Comparison of ENCODE assay signal across 14 cellular contexts in genomic region chr4:1021386-1022050, GRCh38. TPM values are rescaled to one million over a fixed set of nuclear protein-coding genes. Genes with fewer than 3 reads are reported as not detected.
A peak's percentile ranks its signal among the peaks of the same experiment; 100 is the strongest.
DNase-seq lines count a peak whose midpoint lies in the region; ATAC-seq, FAIRE-seq and TF ChIP-seq lines count a peak whose summit lies in the region.
"Had no signal": no experiment of that assay in that cellular context is flagged by ENCODE, and none has a peak within 500 bp of the region (broad histone marks: within the 10 kb centered on the region; RNA-seq: fewer than 3 reads in every experiment).

No MANE protein-coding gene starts in this region.

- no peaks in the 10 kb centered on the region for H3K9me3 ChIP-seq in SJCRH30 (replicated peaks)
- H3K9me3 ChIP-seq: prostate gland had no signal

- no peaks in the 10 kb centered on the region for H3K27me3 Mint-ChIP-seq in natural killer cell (ENCODE audit: low read depth in 2 of 2)
- H3K27me3 Mint-ChIP-seq: central memory CD8-positive, alpha-beta T cell had no signal

- H3K9me3 Mint-ChIP-seq in natural killer cell = no peaks in the 10 kb centered on the region
- H3K9me3 Mint-ChIP-seq: activated T-cell treated with anti-CD3 and anti-CD28 coated beads, Interleukin-2, amount 50 U/mL, for 72 hours; central memory CD8-positive, alpha-beta T cell had no signal

- peak; percentile 92 for DNase-seq in GM13977 (ENCODE audit: low spot score)
- DNase-seq in SJCRH30 = peak; percentile 62 to 72
- DNase-seq in activated naive CD4-positive, alpha-beta T cell treated with anti-CD3 and anti-CD28 coated beads, Interleukin-2, amount 50 U/mL, for 16 hours = no peak
- DNase-seq in posterior vena cava (ENCODE audit: low spot score) = no peak
- no peak for DNase-seq in natural killer cell
- no peak for DNase-seq in RCC 7860 (ENCODE audit: low spot score)
- DNase-seq: activated T-cell treated with anti-CD3 and anti-CD28 coated beads, Interleukin-2, amount 50 U/mL, for 72 hours; AML-193; left ventricle myocardium superior; NCI-H1694 treated with DMSO at 0.1 percent for 48 hours had no signal

- ATAC-seq in GM19468 (IDR thresholded peaks at IDR 0.05; ENCODE audit: extremely low read depth, unreplicated experiment) (peak; percentile 50), HG02981 (IDR thresholded peaks at IDR 0.05; ENCODE audit: unreplicated experiment) (peak; percentile 83), natural killer cell (no peak)
- ATAC-seq: activated T-cell treated with anti-CD3 and anti-CD28 coated beads, Interleukin-2, amount 50 U/mL, for 72 hours; left ventricle myocardium superior had no signal

- H3K27me3 ChIP-seq in SJCRH30 = no peaks in the 10 kb centered on the region

- peaks cover 27% of the 10 kb centered on the region for H3K36me3 ChIP-seq in SJCRH30
- H3K36me3 ChIP-seq: prostate gland had no signal

- no peak overlapping the region for H3K4me3 Mint-ChIP-seq in natural killer cell
- H3K4me3 Mint-ChIP-seq: activated T-cell treated with anti-CD3 and anti-CD28 coated beads, Interleukin-2, amount 50 U/mL, for 72 hours; central memory CD8-positive, alpha-beta T cell had no signal

- FAIRE-seq in RCC 7860 (lab: Jason Lieb, UNC) = no peak

- no peaks in the 10 kb centered on the region for H3K4me1 Mint-ChIP-seq in natural killer cell
- H3K4me1 Mint-ChIP-seq: central memory CD8-positive, alpha-beta T cell had no signal

- 0 out of 2 replicates have a peak overlapping the region, but pooled peaks have one; percentile 3 for H3K27ac ChIP-seq in SJCRH30
- H3K27ac ChIP-seq: prostate gland had no signal

- in situ Hi-C loops in GM13977 (cut with MboI; ENCODE audit: low pct_unique_long_range_greater_than_20kb, low sequenced_read_pairs, unreplicated experiment) = no loop called here

- no peak overlapping the region for H3K4me3 ChIP-seq in SJCRH30
- H3K4me3 ChIP-seq: prostate gland had no signal

- intact Hi-C loops in posterior vena cava (cut with DNase I) = no loop called here
- intact Hi-C loops in natural killer cell (cut with micrococcal nuclease) = no loop called here

- TF ChIP-seq CTCF in GM13977 (IDR thresholded peaks at IDR 0.05; ENCODE audit: extremely low read depth, insufficient read depth, missing control alignments) = no peak
- TF ChIP-seq CTCF in natural killer cell (IDR thresholded peaks at IDR 0.05) = no peak

- peaks cover 36% of the 10 kb centered on the region for H3K4me1 ChIP-seq in SJCRH30
- H3K4me1 ChIP-seq: prostate gland had no signal

- H3K36me3 Mint-ChIP-seq in natural killer cell = no peaks in the 10 kb centered on the region

- H3K27ac Mint-ChIP-seq in natural killer cell = no peak overlapping the region
- H3K27ac Mint-ChIP-seq: activated T-cell treated with anti-CD3 and anti-CD28 coated beads, Interleukin-2, amount 50 U/mL, for 72 hours had no signal

RNA-seq across cellular contexts. Expression of gene FGFRL1, which starts 10.1 kb away (rescaled TPM):
- 45.3 and 51.2 TPM in 2 replicates for total RNA-seq in SJCRH30 (2014; rRNA removed; shearing (Covaris generic))
- total RNA-seq in posterior vena cava = 10 to 100 TPM; 16.2 to 20.7 TPM
- total RNA-seq in natural killer cell = 10 to 100 TPM; 28.0 to 39.8 (median 32.5) TPM

RNA-seq across cellular contexts. Expression of gene SLC26A1, which starts 28.3 kb away (rescaled TPM):
- not detected in 2 replicates for total RNA-seq in SJCRH30 (2014; rRNA removed; shearing (Covaris generic))
- total RNA-seq in posterior vena cava (under 1 TPM in 1 of 2 donors, not detected in 1; 0.14 TPM), natural killer cell (under 1 TPM; 0.19 to 0.80 (median 0.61) TPM)
- total RNA-seq: activated T-cell treated with anti-CD3 and anti-CD28 coated beads, Interleukin-2, amount 50 U/mL, for 72 hours; left ventricle myocardium superior had no signal

RNA-seq across cellular contexts. Expression of gene IDUA, which starts 34.7 kb away (rescaled TPM):
- 1.8 and 2.3 TPM in 2 replicates for total RNA-seq in SJCRH30 (2014; rRNA removed; shearing (Covaris generic))
- total RNA-seq in posterior vena cava (10 to 100 TPM; 19.0 to 29.0 TPM), natural killer cell (10 to 100 TPM; 38.7 to 43.6 (median 43.0) TPM)

RNA-seq across cellular contexts. Expression of gene DGKQ, which starts 48.1 kb away (rescaled TPM):
- 2.4 and 2.8 TPM in 2 replicates for total RNA-seq in SJCRH30 (2014; rRNA removed; shearing (Covaris generic))
- total RNA-seq in posterior vena cava = 10 to 100 TPM; 10.8 to 11.9 TPM
- 10 to 100 TPM; 64.2 to 79.5 (median 65.2) TPM for total RNA-seq in natural killer cell

Comparison
In these comparisons a context has a peak if more than half of its experiments do, and no peak if none do; other contexts are left out.
1. DNase-seq: peak in GM13977 (single experiment) and SJCRH30 (2 of 2); none in activated naive CD4-positive, alpha-beta T cell treated with anti-CD3 and anti-CD28 coated beads, Interleukin-2, amount 50 U/mL, for 16 hours (single experiment), posterior vena cava (single experiment), natural killer cell (single experiment) and RCC 7860 (single experiment).
2. ATAC-seq: peak in GM19468 (single experiment) and HG02981 (single experiment); none in natural killer cell (0 of 3).